19 cellular contexts compared by ENCODE assay signal in genomic region chr5:173304591-173304988, GRCh38. TPM values are rescaled to one million over a fixed set of nuclear protein-coding genes. Genes with fewer than 3 reads are reported as not detected.
A peak's percentile ranks its signal among the peaks of the same experiment; 100 is the strongest.
DNase-seq lines count a peak whose midpoint lies in the region; ATAC-seq, FAIRE-seq and TF ChIP-seq lines count a peak whose summit lies in the region.
"Had no signal": no experiment of that assay in that cellular context is flagged by ENCODE, and none has a peak within 500 bp of the region (broad histone marks: within the 10 kb centered on the region; RNA-seq: fewer than 3 reads in every experiment).

No MANE protein-coding gene starts in this region.

- H3K4me1 Mint-ChIP-seq in natural killer cell treated with Interleukin-12 subunit alpha and Interleukin-12 subunit beta and Interleukin-15 and Interleukin-18, amount 100 ng/mL, for 72 hours (ENCODE audit: low read depth in 2 of 2) = no peaks in the 10 kb centered on the region
- no peaks in the 10 kb centered on the region for H3K4me1 Mint-ChIP-seq in natural killer cell
- H3K4me1 Mint-ChIP-seq in astrocyte (ENCODE audit: low read depth, unreplicated experiment) = peaks cover 27% of the 10 kb centered on the region

- H3K36me3 ChIP-seq in astrocyte (ENCODE audit: insufficient read depth, low read length) (no peaks in the 10 kb centered on the region), mesodermal cell (ENCODE audit: control insufficient read depth, insufficient read depth, low read length) (no peaks in the 10 kb centered on the region), prostate gland (no peaks in the 10 kb centered on the region)

- ATAC-seq in natural killer cell treated with Interleukin-12 subunit alpha and Interleukin-12 subunit beta and Interleukin-15 and Interleukin-18, amount 100 ng/mL, for 72 hours = no peak
- no peak for ATAC-seq in natural killer cell
- ATAC-seq: CD8-positive, alpha-beta T cell had no signal

- H3K9me3 ChIP-seq in astrocyte (ENCODE audit: insufficient read depth, low read depth, low read length) = peaks cover 6% of the 10 kb centered on the region
- H3K9me3 ChIP-seq in mesodermal cell (ENCODE audit: control insufficient read depth, low read length) = peaks cover 10% of the 10 kb centered on the region
- H3K9me3 ChIP-seq in prostate gland = no peaks in the 10 kb centered on the region

- no peak overlapping the region for H3K27ac Mint-ChIP-seq in natural killer cell treated with Interleukin-12 subunit alpha and Interleukin-12 subunit beta and Interleukin-15 and Interleukin-18, amount 100 ng/mL, for 72 hours
- H3K27ac Mint-ChIP-seq in natural killer cell (no peak overlapping the region), astrocyte (ENCODE audit: unreplicated experiment) (no peak overlapping the region)
- H3K27ac Mint-ChIP-seq: CD8-positive, alpha-beta T cell; HFFc6 had no signal

- H2AFZ ChIP-seq in astrocyte (ENCODE audit: low read depth, low read length) = no peak overlapping the region

- TF ChIP-seq CTCF in natural killer cell (IDR thresholded peaks at IDR 0.05) (no peak), astrocyte (IDR thresholded peaks at IDR 0.05; ENCODE audit: insufficient read depth, low read depth, low read length) (no peak), prostate gland (IDR thresholded peaks at IDR 0.05) (no peak)

- no peak overlapping the region for H3K27ac ChIP-seq in astrocyte (ENCODE audit: low read depth, low read length)
- H3K27ac ChIP-seq in mesodermal cell (ENCODE audit: low read depth, low read length, severe bottlenecking) = peak overlapping the region; percentile 47
- peak overlapping the region in 1 of 2 donors; percentile 45 for H3K27ac ChIP-seq in prostate gland
- H3K27ac ChIP-seq: BLaER1 treated with 17β-estradiol and CSF1 and Interleukin-3, amounts not matched to agents 10 nM and 100 nM had no signal

- DNase-seq in natural killer cell treated with Interleukin-12 subunit alpha and Interleukin-12 subunit beta and Interleukin-15 and Interleukin-18, amount 100 ng/mL, for 72 hours (ENCODE audit: low spot score) = peak; percentile 8
- DNase-seq in natural killer cell = no peak
- no peak for DNase-seq in astrocyte (ENCODE audit: low read depth)
- DNase-seq in prostate gland (ENCODE audit: low spot score) = peak; percentile 57
- no peak for DNase-seq in NCI-H510A (lab: John Stamatoyannopoulos, UW)
- no peak for DNase-seq in DMS153 (lab: John Stamatoyannopoulos, UW)
- no peak for DNase-seq in globus pallidus (ENCODE audit: low spot score)
- DNase-seq: CD8-positive, alpha-beta T cell; HFFc6; MM.1S; NCI-H1092; NCI-H1436 treated with DMSO at 0.1 percent for 48 hours; NCI-H2081; NCI-H2171 treated with DMSO at 0.1 percent for 48 hours; NCI-H446 treated with DMSO at 0.1 percent for 48 hours had no signal

- H3K4me2 ChIP-seq in astrocyte (ENCODE audit: low read length) = peak overlapping the region; percentile 38
- H3K4me2 ChIP-seq: BLaER1 treated with 17β-estradiol and CSF1 and Interleukin-3, amounts not matched to agents 10 nM and 100 nM had no signal

- 60 to 64% methylated on average over 6 to 10 of the region's 10 CpGs for whole genome bisulfite sequencing in mesodermal cell (ENCODE audit: insufficient coverage in 2 of 2), 2 experiments
- 69% methylated on average over 10 of the region's 10 CpGs for WGBS in prostate gland

- intact Hi-C loops in natural killer cell (cut with micrococcal nuclease) = no loop called here
- intact Hi-C loops in prostate gland (cut with DNase I) = no loop called here

- H3K79me2 ChIP-seq in astrocyte (ENCODE audit: insufficient read depth, low read length) = no peaks in the 10 kb centered on the region

- no peaks in the 10 kb centered on the region for H3K36me3 Mint-ChIP-seq in natural killer cell treated with Interleukin-12 subunit alpha and Interleukin-12 subunit beta and Interleukin-15 and Interleukin-18, amount 100 ng/mL, for 72 hours
- H3K36me3 Mint-ChIP-seq in natural killer cell (no peaks in the 10 kb centered on the region), astrocyte (ENCODE audit: low read depth, unreplicated experiment) (peaks cover 3% of the 10 kb centered on the region)
- H3K36me3 Mint-ChIP-seq: CD8-positive, alpha-beta T cell had no signal

- no peak for TF ChIP-seq POLR2A in prostate gland (IDR thresholded peaks at IDR 0.05)

- H3K9me3 Mint-ChIP-seq in natural killer cell treated with Interleukin-12 subunit alpha and Interleukin-12 subunit beta and Interleukin-15 and Interleukin-18, amount 100 ng/mL, for 72 hours = no peaks in the 10 kb centered on the region
- H3K9me3 Mint-ChIP-seq in natural killer cell (no peaks in the 10 kb centered on the region), astrocyte (ENCODE audit: unreplicated experiment) (peaks cover 8% of the 10 kb centered on the region)

- FAIRE-seq in astrocyte (lab: Jason Lieb, UNC) = no peak
- FAIRE-seq: GM12891, H54 had no signal

- H3K9ac ChIP-seq in astrocyte (ENCODE audit: low read length) = no peak overlapping the region
- H3K9ac ChIP-seq: BLaER1 treated with 17β-estradiol and CSF1 and Interleukin-3, amounts not matched to agents 10 nM and 100 nM had no signal

- H3K27me3 Mint-ChIP-seq in natural killer cell treated with Interleukin-12 subunit alpha and Interleukin-12 subunit beta and Interleukin-15 and Interleukin-18, amount 100 ng/mL, for 72 hours = peaks cover 25 to 31% of the 10 kb centered on the region in 2 donors
- H3K27me3 Mint-ChIP-seq in natural killer cell (ENCODE audit: low read depth in 2 of 2) = peaks cover 9 to 21% of the 10 kb centered on the region in 2 donors
- H3K27me3 Mint-ChIP-seq in astrocyte (ENCODE audit: low read depth, unreplicated experiment) = no peaks in the 10 kb centered on the region

- H3K4me3 ChIP-seq in astrocyte (ENCODE audit: insufficient read depth, low read depth, low read length) (no peak overlapping the region), mesodermal cell (ENCODE audit: extremely low read depth, insufficient read depth, low read length, poor library complexity, severe bottlenecking) (no peak overlapping the region), prostate gland (no peak overlapping the region)
- H3K4me3 ChIP-seq: BLaER1 treated with 17β-estradiol and CSF1 and Interleukin-3, amounts not matched to agents 10 nM and 100 nM had no signal

- no peaks in the 10 kb centered on the region for H3K27me3 ChIP-seq in astrocyte (ENCODE audit: insufficient read depth, low read length)
- no peaks in the 10 kb centered on the region for H3K27me3 ChIP-seq in prostate gland (replicated peaks; ENCODE audit: insufficient read depth)
- H3K27me3 ChIP-seq: BLaER1 treated with 17β-estradiol and CSF1 and Interleukin-3, amounts not matched to agents 10 nM and 100 nM had no signal

- H3K4me1 ChIP-seq in astrocyte (ENCODE audit: insufficient read depth, low read length) (peaks cover 31% of the 10 kb centered on the region), mesodermal cell (ENCODE audit: control insufficient read depth, insufficient read depth, low read length, poor library complexity, severe bottlenecking) (peaks cover 38% of the 10 kb centered on the region), prostate gland (replicated peaks) (no peaks in the 10 kb centered on the region)

- no peaks in the 10 kb centered on the region for H4K20me1 ChIP-seq in astrocyte (ENCODE audit: insufficient read depth, low read length)
- H4K20me1 ChIP-seq: BLaER1 treated with 17β-estradiol and CSF1 and Interleukin-3, amounts not matched to agents 10 nM and 100 nM had no signal

- no peak overlapping the region for H3K4me3 Mint-ChIP-seq in natural killer cell treated with Interleukin-12 subunit alpha and Interleukin-12 subunit beta and Interleukin-15 and Interleukin-18, amount 100 ng/mL, for 72 hours
- H3K4me3 Mint-ChIP-seq in natural killer cell = no peak overlapping the region
- no peak overlapping the region for H3K4me3 Mint-ChIP-seq in astrocyte (ENCODE audit: unreplicated experiment)
- H3K4me3 Mint-ChIP-seq: CD8-positive, alpha-beta T cell; HFFc6 had no signal

RNA-seq across cellular contexts. Expression of gene STC2, which starts 23.6 kb away (rescaled TPM):
- under 1 TPM; 0.59 to 0.78 TPM for total RNA-seq in natural killer cell treated with Interleukin-12 subunit alpha and Interleukin-12 subunit beta and Interleukin-15 and Interleukin-18, amount 100 ng/mL, for 72 hours
- not detected for total RNA-seq in natural killer cell
- 164 and 206 TPM in 2 replicates for total RNA-seq in astrocyte
- polyA plus RNA-seq in mesodermal cell (2013, experiment 1 of 2) = 17.1 TPM
- polyA plus RNA-seq in mesodermal cell (2013, experiment 2 of 2) = 17.3 TPM
- total RNA-seq in prostate gland = 1 to 10 TPM in 1 of 2 donors, under 1 TPM in 1; 0.82 to 6.7 TPM
- total RNA-seq: CD8-positive, alpha-beta T cell had no signal

Comparison
In these comparisons a context has a peak if more than half of its experiments do, and no peak if none do; other contexts are left out.
1. DNase-seq: peak in natural killer cell treated with Interleukin-12 subunit alpha and Interleukin-12 subunit beta and Interleukin-15 and Interleukin-18, amount 100 ng/mL, for 72 hours (single experiment) and prostate gland (single experiment); none in natural killer cell (single experiment), astrocyte (single experiment), NCI-H510A (single experiment), DMS153 (single experiment) and globus pallidus (single experiment).
2. RNA of gene STC2, which starts 23.6 kb away (total RNA-seq): 164 to 206 TPM in astrocyte; 0.82 to 6.7 TPM in prostate gland, 0.59 to 0.78 TPM in natural killer cell treated with Interleukin-12 subunit alpha and Interleukin-12 subunit beta and Interleukin-15 and Interleukin-18, amount 100 ng/mL, for 72 hours and not detected in natural killer cell; every median in the first group is over 10 times any median in the second.